8 cellular contexts compared by ENCODE assay signal in the genomic region with DNA sequence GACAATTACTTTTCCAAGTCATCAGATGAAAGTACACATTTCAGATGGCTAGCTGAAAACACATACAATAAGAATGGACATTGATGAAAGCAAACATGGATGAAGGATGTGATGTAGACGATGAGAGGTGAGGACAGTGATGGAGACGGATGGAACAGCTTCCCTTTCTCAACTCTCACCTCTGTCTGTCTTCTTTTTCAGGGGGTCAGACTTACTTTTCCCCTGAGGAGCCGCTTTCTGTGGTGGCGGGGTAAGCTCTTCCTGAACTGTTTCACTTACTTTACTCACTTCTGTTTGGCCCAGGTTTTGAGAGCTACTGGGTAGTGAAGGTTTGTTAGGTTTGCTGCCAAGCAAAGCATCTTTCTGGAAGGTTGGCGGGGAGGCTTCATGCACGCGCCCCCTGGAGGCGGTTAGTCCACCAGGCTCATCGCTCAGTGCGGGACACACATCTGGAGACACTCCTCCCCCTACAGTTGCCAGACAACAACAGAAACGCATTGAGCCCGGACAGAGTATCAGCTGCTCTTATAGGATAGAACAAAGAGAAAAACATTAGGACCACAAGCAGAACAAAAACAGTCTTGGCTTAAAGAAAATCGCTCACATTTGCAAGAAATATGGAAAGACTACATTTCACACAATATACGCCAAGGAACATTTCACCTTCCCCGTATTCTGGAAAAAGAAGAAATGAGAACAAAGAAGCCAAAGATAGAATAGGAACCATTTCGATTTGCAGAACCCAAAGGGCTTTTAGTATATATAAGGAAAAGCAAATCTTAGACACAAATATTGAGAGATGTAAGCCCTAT.
DNase-seq lines count a peak whose midpoint lies in the region; ATAC-seq and TF ChIP-seq lines count a peak whose summit lies in the region.

No MANE protein-coding gene starts in this region.

- no peak overlapping the region for H3K4me3 ChIP-seq in adipocyte (ENCODE audit: low read length)
- no peak overlapping the region for H3K4me3 ChIP-seq in heart left ventricle

- ATAC-seq in heart left ventricle (peak; percentile 74 to 89 (median 88)), HG03097 (IDR thresholded peaks at IDR 0.05; ENCODE audit: low FRiP score, unreplicated experiment) (no peak)

- H3K27me3 ChIP-seq in adipocyte (replicated peaks; ENCODE audit: control insufficient read depth, insufficient read depth, low read length) (no peaks in the 10 kb centered on the region), heart left ventricle (no peaks in the 10 kb centered on the region)

- H3K27ac ChIP-seq in heart left ventricle: peak overlapping the region in 1 of 12 donors; percentile 3

- DNase-seq in GF-D8 (lab: John Stamatoyannopoulos, UW): peak; percentile 62
- peak; percentile 6 for DNase-seq in GOT3 (lab: John Stamatoyannopoulos, UW)
- DNase-seq in M059J (ENCODE audit: low read depth): peak; percentile 69
- peak; percentile 68 for DNase-seq in T follicular helper cell (ENCODE audit: low read depth)
- DNase-seq in adipocyte (ENCODE audit: low read depth): peak; percentile 93
- peak; percentile 75 to 89 (median 80) for DNase-seq in heart left ventricle
- DNase-seq in pulmonary artery endothelial cell (ENCODE audit: low read depth, low spot score): peak; percentile 57

- H3K4me1 ChIP-seq in adipocyte (ENCODE audit: control insufficient read depth, insufficient read depth, low read length): no peaks in the 10 kb centered on the region
- H3K4me1 ChIP-seq in heart left ventricle: peaks cover 0 to 17% (median 0%) of the 10 kb centered on the region in 12 donors

- peaks cover 4% of the 10 kb centered on the region for H3K9me3 ChIP-seq in adipocyte (ENCODE audit: control insufficient read depth, low read length)
- no peaks in the 10 kb centered on the region for H3K9me3 ChIP-seq in heart left ventricle

- intact Hi-C loops in heart left ventricle (cut with DNase I): loop anchor here in 8 of 10 donors (1.0 to 10.0 kb wide), 5 partner anchors 117 to 197 kb away; no protein-coding TSS in a partner anchor

- TF ChIP-seq CTCF in heart left ventricle (IDR thresholded peaks at IDR 0.05): peak; percentile 59 to 89 (median 78)

- H3K36me3 ChIP-seq in adipocyte (ENCODE audit: control insufficient read depth, insufficient read depth, low read length, severe bottlenecking): peaks cover 33% of the 10 kb centered on the region
- H3K36me3 ChIP-seq in heart left ventricle: peaks cover 0 to 98% (median 59%) of the 10 kb centered on the region in 9 donors

- WGBS in heart left ventricle, 4 donors: 26 to 32% (median 30%) methylated on average over 16 of the region's 16 CpGs

- no peak for TF ChIP-seq POLR2A in heart left ventricle (IDR thresholded peaks at IDR 0.05)

- no peak overlapping the region for H3K9ac ChIP-seq in adipocyte (ENCODE audit: low read length)

Comparison
In these comparisons a context has a peak if more than half of its experiments do, and no peak if none do; other contexts are left out.
1. DNase-seq: peak in every context shown above with its lines; median percentile 93 in adipocyte; 80 in heart left ventricle; 69 in M059J; 68 in T follicular helper cell; 62 in GF-D8; 57 in pulmonary artery endothelial cell; 6 in GOT3.